1 cellular context compared by ENCODE assay signal in genomic region chr9:137551656-137552534, GRCh38.
TF ChIP-seq lines count a peak whose summit lies in the region.

MRPL41 (plus strand) TSS chr9:137551879; CDS start chr9:137552082, 203 bp downstream.

TF ChIP-seq in HepG2, 621 proteins besides CTCF, POLR2A, EP300 and RAD21 (continued from another document and continues in another):
- 0 out of 2 replicates have a peak, but pooled peaks have one; percentile 23 for TF ChIP-seq THAP9 (CRISPR knock-in tag; IDR thresholded peaks at IDR 0.05; ENCODE audit: borderline replicate concordance)
- no peak; the same call in 1 of the 2 replicates for TF ChIP-seq RFXAP (CRISPR knock-in tag; IDR thresholded peaks at IDR 0.05; ENCODE audit: borderline replicate concordance)
- TF ChIP-seq PBX2 (CRISPR knock-in tag; IDR thresholded peaks at IDR 0.05): no peak
- peak; percentile 53; the same call in 1 of the 2 replicates for TF ChIP-seq ZNF281 (CRISPR knock-in tag; IDR thresholded peaks at IDR 0.05; ENCODE audit: borderline replicate concordance)
- TF ChIP-seq ZBTB8A (CRISPR knock-in tag; IDR thresholded peaks at IDR 0.05; ENCODE audit: borderline replicate concordance, low read depth): no peak
- no peak for TF ChIP-seq ZSCAN9 (CRISPR knock-in tag; IDR thresholded peaks at IDR 0.05; ENCODE audit: borderline replicate concordance)
- no peak for TF ChIP-seq SMYD3 (CRISPR knock-in tag; IDR thresholded peaks at IDR 0.05)
- 0 out of 2 replicates have a peak, but pooled peaks have one; percentile 63 for TF ChIP-seq ZNF136 (CRISPR knock-in tag; IDR thresholded peaks at IDR 0.05; ENCODE audit: low read depth)
- no peak for TF ChIP-seq MNT (IDR thresholded peaks at IDR 0.05)
- no peak for TF ChIP-seq ZNF792 (CRISPR knock-in tag; IDR thresholded peaks at IDR 0.05)
- peak; percentile 64; the same call in 1 of the 2 replicates for TF ChIP-seq MYPOP (CRISPR knock-in tag; IDR thresholded peaks at IDR 0.05)
- no peak for TF ChIP-seq ZNF124 (CRISPR knock-in tag; IDR thresholded peaks at IDR 0.05)
- no peak for TF ChIP-seq GLI4 (CRISPR knock-in tag; IDR thresholded peaks at IDR 0.05; ENCODE audit: borderline replicate concordance)
- TF ChIP-seq ZFP91 (CRISPR knock-in tag; IDR thresholded peaks at IDR 0.05; ENCODE audit: borderline replicate concordance): peak; percentile 67; the same call in 1 of the 2 replicates
- no peak for TF ChIP-seq AHDC1 (CRISPR knock-in tag; IDR thresholded peaks at IDR 0.05; ENCODE audit: borderline replicate concordance)
- TF ChIP-seq ZBTB25 (CRISPR knock-in tag; IDR thresholded peaks at IDR 0.05): no peak; the same call in 1 of the 2 replicates
- no peak for TF ChIP-seq GATA4 (IDR thresholded peaks at IDR 0.05; ENCODE audit: borderline replicate concordance, low read depth)
- TF ChIP-seq MYC (CRISPR knock-in tag; IDR thresholded peaks at IDR 0.05; ENCODE audit: borderline replicate concordance): peak; percentile 27; the same call in 1 of the 2 replicates
- peak; percentile 61; the same call in 1 of the 2 replicates for TF ChIP-seq IRF9 (CRISPR knock-in tag; IDR thresholded peaks at IDR 0.05; ENCODE audit: borderline replicate concordance)
- no peak for TF ChIP-seq GRHL1 (CRISPR knock-in tag; conservative IDR thresholded peaks at IDR 0.05)
- no peak for TF ChIP-seq SP140L (CRISPR knock-in tag; IDR thresholded peaks at IDR 0.05; ENCODE audit: borderline replicate concordance)
- TF ChIP-seq RXRA (CRISPR knock-in tag; IDR thresholded peaks at IDR 0.05): peak; percentile 57; the same call in 1 of the 2 replicates
- TF ChIP-seq IRF1 (CRISPR knock-in tag; IDR thresholded peaks at IDR 0.05; ENCODE audit: low read depth): no peak
- TF ChIP-seq NFKB2 (CRISPR knock-in tag; IDR thresholded peaks at IDR 0.05; ENCODE audit: borderline replicate concordance): peak; percentile 66; the same call in 1 of the 2 replicates
- TF ChIP-seq ZNF331 (CRISPR knock-in tag; IDR thresholded peaks at IDR 0.05): no peak
- TF ChIP-seq ZNF546 (CRISPR knock-in tag; conservative IDR thresholded peaks at IDR 0.05): no peak
- no peak for TF ChIP-seq ONECUT2 (CRISPR knock-in tag; IDR thresholded peaks at IDR 0.05)
- no peak for TF ChIP-seq JUND (CRISPR knock-in tag; IDR thresholded peaks at IDR 0.05)
- TF ChIP-seq REPIN1 (CRISPR knock-in tag; IDR thresholded peaks at IDR 0.05; ENCODE audit: borderline replicate concordance, low read depth): no peak; the same call in 1 of the 2 replicates
- peak; percentile 43 for TF ChIP-seq HNRNPLL (IDR thresholded peaks at IDR 0.05; ENCODE audit: low read depth, low read length, poor library complexity, severe bottlenecking)
